ENCODE assay signal across 21 cellular contexts in genomic region chr6:3530515-3530914, GRCh38.
"Had no signal": no experiment of that assay in that cellular context is flagged by ENCODE, and none has a peak within 500 bp of the region (broad histone marks: within the 10 kb centered on the region; RNA-seq: fewer than 3 reads in every experiment).

No MANE protein-coding gene starts in this region.

- H3K4me1 ChIP-seq: psoas muscle, sigmoid colon, stomach had no signal

- ATAC-seq: foreskin keratinocyte, left colon, left ventricle myocardium superior, psoas muscle had no signal

- H3K27me3 ChIP-seq: dorsolateral prefrontal cortex, hepatocyte, sigmoid colon, transverse colon had no signal

- H3K27ac Mint-ChIP-seq: naive B cell, nephron had no signal

- H3K9me3 ChIP-seq: psoas muscle, sigmoid colon, stomach, thoracic aorta, transverse colon had no signal

- DNase-seq: cortex of kidney; dorsolateral prefrontal cortex; effector memory CD4-positive, alpha-beta T cell; foreskin keratinocyte; left colon; left ventricle myocardium superior; mesendoderm; naive B cell; psoas muscle; retina; sigmoid colon; stimulated activated CD4-positive, alpha-beta T cell treated with anti-CD3 and anti-CD28 coated beads, Interleukin-12 subunit alpha, Interleukin-12 subunit beta, amount 100 ng/mL, for 4 hours; stimulated activated naive CD4-positive, alpha-beta T cell; stomach; substantia nigra; transverse colon had no signal

- H3K36me3 Mint-ChIP-seq: naive B cell had no signal

- H3K27ac ChIP-seq: dorsolateral prefrontal cortex, foreskin keratinocyte, hepatocyte, psoas muscle, sigmoid colon, skin epidermis, stomach, thoracic aorta, transverse colon had no signal

- H3K4me3 Mint-ChIP-seq: naive B cell, nephron had no signal

- H3K4me3 ChIP-seq: dorsolateral prefrontal cortex, hepatocyte, lung, psoas muscle, sigmoid colon, skin epidermis, stomach, thoracic aorta, transverse colon had no signal

- H3K36me3 ChIP-seq: sigmoid colon, stomach, thoracic aorta, transverse colon had no signal

- H3K4me1 Mint-ChIP-seq: naive B cell had no signal
